In the genomic region with DNA sequence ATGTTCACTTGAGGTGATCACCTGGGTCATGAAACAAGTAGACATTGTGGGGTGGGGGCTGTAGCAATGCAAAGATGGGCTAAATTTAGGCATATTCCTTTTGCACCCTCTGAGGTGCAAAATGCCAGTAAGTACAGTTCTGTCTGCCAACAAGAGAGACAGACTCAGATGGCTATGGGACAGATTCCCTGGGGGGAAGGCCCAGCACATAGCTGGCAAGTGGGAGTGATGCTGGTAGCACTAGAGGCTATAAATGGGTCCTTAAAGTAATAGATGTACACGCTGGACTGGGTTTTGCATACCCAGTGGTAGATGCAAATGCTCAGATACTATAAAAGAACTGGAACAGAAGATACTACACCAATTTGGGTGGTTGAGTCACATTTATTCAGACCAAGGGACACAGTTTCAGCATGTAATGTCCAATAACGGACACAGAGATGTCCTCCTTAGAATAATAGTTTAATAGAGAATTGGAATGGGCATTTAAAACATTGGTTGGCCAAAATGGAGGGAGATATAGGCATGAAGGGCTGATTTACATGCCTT, we compare ENCODE assay signal across 22 cellular contexts.
DNase-seq lines count a peak whose midpoint lies in the region; ATAC-seq, FAIRE-seq and TF ChIP-seq lines count a peak whose summit lies in the region.
"Had no signal": no experiment of that assay in that cellular context is flagged by ENCODE, and none has a peak within 500 bp of the region (broad histone marks: within the 10 kb centered on the region; RNA-seq: fewer than 3 reads in every experiment).

No MANE protein-coding gene starts in this region.

- TF ChIP-seq CTCF in Calu3 (IDR thresholded peaks at IDR 0.05; ENCODE audit: unreplicated experiment) = no peak
- TF ChIP-seq CTCF in Panc1 (IDR thresholded peaks at IDR 0.05) = no peak

- DNase-seq in Calu3 (no peak), Panc1 (ENCODE audit: low read depth, low spot score) (no peak), left cardiac atrium (no peak), occipital lobe (lab: John Stamatoyannopoulos, UW) (peak; percentile 36), H4 (ENCODE audit: low spot score) (no peak), NCI-H510A treated with DMSO at 0.1 percent for 48 hours (lab: John Stamatoyannopoulos, UW) (no peak), NOMO-1 treated with dmso at 0.1 percent for 144 hours (lab: John Stamatoyannopoulos, UW; ENCODE audit: unreplicated experiment) (no peak), H54 (ENCODE audit: insufficient read length, low spot score) (no peak)
- DNase-seq: H9, HFFc6, MG63, NCI-H1105 treated with DMSO at 0.1 percent for 48 hours, NCI-H1694, NCI-H2029 treated with DMSO at 0.1 percent for 48 hours, NCI-H2227 treated with DMSO at 0.1 percent for 48 hours, NCI-H510A, NCI-H774, SHP77 had no signal

- FAIRE-seq in H54 (lab: Jason Lieb, UNC) = no peak
- FAIRE-seq: D721Med, HTR-8/SVneo, K562 had no signal

- POLR2A ChIA-PET in Panc1 (lab: Charles Lee) = no interaction called here

- no peak overlapping the region for H3K4me3 Mint-ChIP-seq in Calu3 (ENCODE audit: low read depth, unreplicated experiment)
- H3K4me3 Mint-ChIP-seq: H9, HFFc6 had no signal

- peak overlapping the region; percentile 3 for H3K27ac Mint-ChIP-seq in Calu3 (ENCODE audit: unreplicated experiment)
- H3K27ac Mint-ChIP-seq: H9, HFFc6 had no signal

- H3K27me3 ChIP-seq in Panc1 (ENCODE audit: control insufficient read depth, insufficient read depth, low read length) = no peaks in the 10 kb centered on the region
- H3K27me3 ChIP-seq: MG63 had no signal

- peak overlapping the region; percentile 8; the same call in 1 of the 2 replicates for H3K27ac ChIP-seq in Panc1 (ENCODE audit: low read length)

- peaks cover 10% of the 10 kb centered on the region for H3K4me1 Mint-ChIP-seq in Calu3 (ENCODE audit: low read depth, unreplicated experiment)

- peaks cover 5% of the 10 kb centered on the region for H3K9me3 Mint-ChIP-seq in Calu3 (ENCODE audit: low read depth, unreplicated experiment)

- no peak overlapping the region for H3K4me3 ChIP-seq in Panc1 (ENCODE audit: low read depth in 2 of 2, low read length in 2 of 2)
- H3K4me3 ChIP-seq: K562, MG63 had no signal

- BruUV-seq in Calu3 (replicated peaks; lab: Mats Ljungman, UMichigan) (no TSS peak), Panc1 (replicated peaks; lab: Mats Ljungman, UMichigan) (no TSS peak)

- no peak for TF ChIP-seq POLR2A in H54 (IDR thresholded peaks at IDR 0.05; ENCODE audit: low read depth, low read length)

- ATAC-seq in Panc1 (no peak), left cardiac atrium (peak; percentile 43 to 50)
- ATAC-seq: K562, PC-3 had no signal

- intact Hi-C loops in Calu3 (cut with micrococcal nuclease; ENCODE audit: unreplicated experiment) (no loop called here), Panc1 (cut with micrococcal nuclease; ENCODE audit: unreplicated experiment) (no loop called here), left cardiac atrium (cut with DNase I) (loop anchor here in 1 of 2 donors (5.0 kb wide), 1 partner anchor 250 kb away; no protein-coding TSS in a partner anchor)

- H3K36me3 Mint-ChIP-seq in Calu3 (ENCODE audit: insufficient read depth, unreplicated experiment) = peaks cover 8% of the 10 kb centered on the region

- no peaks in the 10 kb centered on the region for H3K27me3 Mint-ChIP-seq in Calu3 (ENCODE audit: unreplicated experiment)

- in situ Hi-C loops in Panc1 (cut with HindIII; ENCODE audit: low pct_unique_long_range_greater_than_20kb, low sequenced_read_pairs) = no loop called here

- H3K9me3 ChIP-seq in Panc1 (ENCODE audit: control insufficient read depth, insufficient read depth, low read depth, low read length) = peaks cover 11% of the 10 kb centered on the region; the same call in 1 of the 2 replicates

- no peaks in the 10 kb centered on the region for H3K36me3 ChIP-seq in Panc1 (ENCODE audit: control insufficient read depth, insufficient read depth, low read length)
- H3K36me3 ChIP-seq: MG63 had no signal

- CTCF ChIA-PET in Calu3 (lab: Charles Lee) = no interaction called here
- CTCF ChIA-PET in Panc1 (lab: Charles Lee) = no interaction called here

- no peaks in the 10 kb centered on the region for H3K4me1 ChIP-seq in Panc1 (ENCODE audit: control insufficient read depth, insufficient read depth, low read length)
